Comparison of ENCODE assay signal across 1 cellular context in genomic region chr10:34351161-34351560, GRCh38.
A peak's percentile ranks its signal among the peaks of the same experiment; 100 is the strongest.
TF ChIP-seq lines count a peak whose summit lies in the region.

No MANE protein-coding gene starts in this region.

TF ChIP-seq in endothelial cell of umbilical vein, 7 proteins besides CTCF, POLR2A, EP300 and RAD21 (continued from another document):
- peak; percentile 56 for TF ChIP-seq FOS (IDR thresholded peaks at IDR 0.05; ENCODE audit: borderline replicate concordance, insufficient read depth, low read length)
- no peak for TF ChIP-seq GATA2 (IDR thresholded peaks at IDR 0.05; ENCODE audit: insufficient read depth, insufficient read length, low read depth, low read length)
- TF ChIP-seq EZH2 (IDR thresholded peaks at IDR 0.05; ENCODE audit: borderline replicate concordance, low read depth, low read length, severe bottlenecking): no peak
